ENCODE assay signal across 9 cellular contexts in genomic region chr1:84090447-84091244, GRCh38. TPM values are rescaled to one million over a fixed set of nuclear protein-coding genes. Genes with fewer than 3 reads are reported as not detected.
DNase-seq lines count a peak whose midpoint lies in the region; ATAC-seq and TF ChIP-seq lines count a peak whose summit lies in the region.
"Had no signal": no experiment of that assay in that cellular context is flagged by ENCODE, and none has a peak within 500 bp of the region (broad histone marks: within the 10 kb centered on the region; RNA-seq: fewer than 3 reads in every experiment).

No MANE protein-coding gene starts in this region.

- TF ChIP-seq CTCF in endothelial cell (IDR thresholded peaks at IDR 0.05; ENCODE audit: unreplicated experiment), result no peak
- TF ChIP-seq CTCF in RWPE1 (conservative IDR thresholded peaks at IDR 0.05; ENCODE audit: low read depth), result no peak

- peak; percentile 53 for ATAC-seq in HG02571 (IDR thresholded peaks at IDR 0.05; ENCODE audit: unreplicated experiment)
- ATAC-seq in HG02884 (IDR thresholded peaks at IDR 0.05; ENCODE audit: unreplicated experiment), result no peak

- DNase-seq in NCI-H2171 treated with DMSO at 0.1 percent for 48 hours (lab: John Stamatoyannopoulos, UW) (peak; percentile 19), NCI-H2171 (lab: John Stamatoyannopoulos, UW) (no peak), OCI-M1 (lab: John Stamatoyannopoulos, UW) (peak; percentile 39), endothelial cell (ENCODE audit: low spot score) (no peak), RWPE1 (ENCODE audit: low spot score) (no peak)
- DNase-seq: stimulated activated CD4-positive, alpha-beta T cell treated with anti-CD3 and anti-CD28 coated beads, Interleukin-12 subunit alpha, Interleukin-12 subunit beta, amount 100 ng/mL, for 4 hours had no signal

- H3K36me3 ChIP-seq in mucosa of stomach (ENCODE audit: control insufficient read depth, insufficient read depth, low read length), result no peaks in the 10 kb centered on the region

- no peaks in the 10 kb centered on the region for H3K9me3 ChIP-seq in mucosa of stomach (ENCODE audit: control insufficient read depth, low read length)

- H3K27ac Mint-ChIP-seq in endothelial cell (ENCODE audit: unreplicated experiment), result no peak overlapping the region

- no peaks in the 10 kb centered on the region for H3K4me1 ChIP-seq in mucosa of stomach (ENCODE audit: control insufficient read depth, insufficient read depth, low read length)

- CTCF ChIA-PET in RWPE1 (lab: Yijun Ruan, JAX), result interaction anchor here (0.6 kb wide), 1 partner anchor 601 kb away, joined by 3 read pairs; no protein-coding TSS in a partner anchor

- no peaks in the 10 kb centered on the region for H3K9me3 Mint-ChIP-seq in endothelial cell (ENCODE audit: unreplicated experiment)

- H3K36me3 Mint-ChIP-seq in endothelial cell (ENCODE audit: low read depth, unreplicated experiment), result no peaks in the 10 kb centered on the region

- H3K4me3 ChIP-seq in mucosa of stomach (ENCODE audit: low read length), result peak overlapping the region; percentile 0

- no peaks in the 10 kb centered on the region for H3K4me1 Mint-ChIP-seq in endothelial cell (ENCODE audit: unreplicated experiment)

- H3K27ac ChIP-seq in RWPE1, result no peak overlapping the region

- H3K4me3 Mint-ChIP-seq in endothelial cell (ENCODE audit: unreplicated experiment), result no peak overlapping the region

- H3K27me3 Mint-ChIP-seq in endothelial cell (ENCODE audit: unreplicated experiment), result no peaks in the 10 kb centered on the region

- POLR2A ChIA-PET in RWPE1 (lab: Yijun Ruan, JAX; ENCODE audit: low non-redundant PET), result no interaction called here

- H3K27me3 ChIP-seq in mucosa of stomach (ENCODE audit: control insufficient read depth, insufficient read depth, low read length), result no peaks in the 10 kb centered on the region

- no peak overlapping the region for H3K9ac ChIP-seq in mucosa of stomach (ENCODE audit: low read length)

RNA-seq across cellular contexts. Expression of gene PRKACB, which starts 53.4 kb away (rescaled TPM):
- 19.7 TPM for total RNA-seq in endothelial cell (ENCODE audit: unreplicated experiment)

Comparison
In these comparisons a context has a peak if more than half of its experiments do, and no peak if none do; other contexts are left out.
1. DNase-seq: peak in NCI-H2171 treated with DMSO at 0.1 percent for 48 hours (single experiment) and OCI-M1 (single experiment); none in NCI-H2171 (single experiment), endothelial cell (single experiment) and RWPE1 (single experiment).